ENCODE assay signal across 2 cellular contexts in the genomic region with DNA sequence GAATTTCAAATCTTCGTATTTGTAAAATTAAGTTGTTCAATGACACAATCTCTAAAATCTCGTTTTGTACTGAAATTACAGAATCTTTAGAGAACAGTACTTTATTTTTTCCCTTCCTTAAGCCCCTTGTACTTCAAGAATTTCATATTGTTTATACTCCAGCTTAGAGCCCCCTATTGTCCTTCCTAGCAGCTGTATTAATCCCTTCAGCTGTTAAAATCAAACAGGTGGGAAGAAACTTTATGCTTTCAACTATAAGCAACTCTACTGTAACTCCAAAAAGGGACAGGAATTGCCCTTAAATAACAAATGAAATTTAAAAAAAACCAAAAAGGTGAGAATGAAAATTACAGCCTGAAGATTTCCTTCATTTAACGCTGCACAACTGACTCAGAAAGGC.
TF ChIP-seq lines count a peak whose summit lies in the region.

No MANE protein-coding gene starts in this region.

TF ChIP-seq in SK-N-SH, 30 proteins besides CTCF, POLR2A, EP300 and RAD21 (continued from another document):
- no peak for TF ChIP-seq CHD2 (IDR thresholded peaks at IDR 0.05; ENCODE audit: low read length, partially characterized antibody)

TF ChIP-seq in SK-N-SH treated with all-trans-retinoic acid at 6 μM for 48 hours, 23 proteins besides CTCF, POLR2A, EP300 and RAD21 (continued from another document):
- TF ChIP-seq, protein P1, sequence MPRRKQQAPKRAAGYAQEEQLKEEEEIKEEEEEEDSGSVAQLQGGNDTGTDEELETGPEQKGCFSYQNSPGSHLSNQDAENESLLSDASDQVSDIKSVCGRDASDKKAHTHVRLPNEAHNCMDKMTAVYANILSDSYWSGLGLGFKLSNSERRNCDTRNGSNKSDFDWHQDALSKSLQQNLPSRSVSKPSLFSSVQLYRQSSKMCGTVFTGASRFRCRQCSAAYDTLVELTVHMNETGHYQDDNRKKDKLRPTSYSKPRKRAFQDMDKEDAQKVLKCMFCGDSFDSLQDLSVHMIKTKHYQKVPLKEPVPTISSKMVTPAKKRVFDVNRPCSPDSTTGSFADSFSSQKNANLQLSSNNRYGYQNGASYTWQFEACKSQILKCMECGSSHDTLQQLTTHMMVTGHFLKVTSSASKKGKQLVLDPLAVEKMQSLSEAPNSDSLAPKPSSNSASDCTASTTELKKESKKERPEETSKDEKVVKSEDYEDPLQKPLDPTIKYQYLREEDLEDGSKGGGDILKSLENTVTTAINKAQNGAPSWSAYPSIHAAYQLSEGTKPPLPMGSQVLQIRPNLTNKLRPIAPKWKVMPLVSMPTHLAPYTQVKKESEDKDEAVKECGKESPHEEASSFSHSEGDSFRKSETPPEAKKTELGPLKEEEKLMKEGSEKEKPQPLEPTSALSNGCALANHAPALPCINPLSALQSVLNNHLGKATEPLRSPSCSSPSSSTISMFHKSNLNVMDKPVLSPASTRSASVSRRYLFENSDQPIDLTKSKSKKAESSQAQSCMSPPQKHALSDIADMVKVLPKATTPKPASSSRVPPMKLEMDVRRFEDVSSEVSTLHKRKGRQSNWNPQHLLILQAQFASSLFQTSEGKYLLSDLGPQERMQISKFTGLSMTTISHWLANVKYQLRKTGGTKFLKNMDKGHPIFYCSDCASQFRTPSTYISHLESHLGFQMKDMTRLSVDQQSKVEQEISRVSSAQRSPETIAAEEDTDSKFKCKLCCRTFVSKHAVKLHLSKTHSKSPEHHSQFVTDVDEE (CRISPR knock-in tag; IDR thresholded peaks at IDR 0.05), result no peak
- TF ChIP-seq, protein P2, sequence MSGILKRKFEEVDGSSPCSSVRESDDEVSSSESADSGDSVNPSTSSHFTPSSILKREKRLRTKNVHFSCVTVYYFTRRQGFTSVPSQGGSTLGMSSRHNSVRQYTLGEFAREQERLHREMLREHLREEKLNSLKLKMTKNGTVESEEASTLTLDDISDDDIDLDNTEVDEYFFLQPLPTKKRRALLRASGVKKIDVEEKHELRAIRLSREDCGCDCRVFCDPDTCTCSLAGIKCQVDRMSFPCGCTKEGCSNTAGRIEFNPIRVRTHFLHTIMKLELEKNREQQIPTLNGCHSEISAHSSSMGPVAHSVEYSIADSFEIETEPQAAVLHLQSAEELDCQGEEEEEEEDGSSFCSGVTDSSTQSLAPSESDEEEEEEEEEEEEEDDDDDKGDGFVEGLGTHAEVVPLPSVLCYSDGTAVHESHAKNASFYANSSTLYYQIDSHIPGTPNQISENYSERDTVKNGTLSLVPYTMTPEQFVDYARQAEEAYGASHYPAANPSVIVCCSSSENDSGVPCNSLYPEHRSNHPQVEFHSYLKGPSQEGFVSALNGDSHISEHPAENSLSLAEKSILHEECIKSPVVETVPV (CRISPR knock-in tag; IDR thresholded peaks at IDR 0.05), result no peak
- TF ChIP-seq RARB (CRISPR knock-in tag; IDR thresholded peaks at IDR 0.05), result no peak
- TF ChIP-seq GLIS3 (CRISPR knock-in tag; IDR thresholded peaks at IDR 0.05), result no peak
- TF ChIP-seq CREB5 (CRISPR knock-in tag; IDR thresholded peaks at IDR 0.05; ENCODE audit: low read depth), result no peak
- TF ChIP-seq TOX (CRISPR knock-in tag; IDR thresholded peaks at IDR 0.05; ENCODE audit: borderline replicate concordance), result no peak
- TF ChIP-seq SNAI2 (CRISPR knock-in tag; IDR thresholded peaks at IDR 0.05), result no peak
